In the genomic region with DNA sequence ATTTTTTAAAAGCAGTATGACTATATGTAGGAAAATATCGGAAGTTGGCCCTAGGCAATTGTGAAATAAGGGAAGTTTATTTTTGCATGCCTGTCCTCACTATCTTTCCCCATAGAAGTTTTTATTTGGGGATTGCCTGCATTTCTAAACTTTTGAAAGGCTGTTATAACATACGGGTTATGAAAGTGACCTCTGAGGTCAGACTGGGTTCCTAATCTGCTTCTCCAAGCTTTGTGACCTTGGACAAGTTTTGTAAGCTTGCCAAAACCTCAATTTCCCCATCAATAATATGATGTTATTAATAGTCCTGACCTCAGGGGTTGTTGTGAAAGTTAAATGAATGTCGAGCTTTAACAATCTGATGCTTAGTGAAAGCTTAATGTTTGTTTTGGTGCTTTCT, we compare ENCODE assay signal across 19 cellular contexts.
"Had no signal": no experiment of that assay in that cellular context is flagged by ENCODE, and none has a peak within 500 bp of the region (broad histone marks: within the 10 kb centered on the region; RNA-seq: fewer than 3 reads in every experiment).

No MANE protein-coding gene starts in this region.

- DNase-seq: activated CD4-positive, alpha-beta T cell treated with anti-CD3 and anti-CD28 coated beads, Interleukin-2, amount 10 ng/mL, durations not matched to agents 24 days and 14 days; activated CD8-positive, alpha-beta T cell treated with anti-CD3 and anti-CD28 coated beads for 36 hours; activated naive CD4-positive, alpha-beta T cell treated with Interleukin-2 at 50 U/mL for 16 hours; activated T-cell treated with anti-CD3 and anti-CD28 coated beads, Interleukin-2, amount 50 U/mL, for 1 hour; anterior cingulate cortex; erythroblast; heart left ventricle; kidney glomerular epithelial cell; left ventricle myocardium inferior; naive B cell; psoas muscle; right cardiac atrium; stimulated activated naive CD8-positive, alpha-beta T cell treated with anti-CD3 and anti-CD28 coated beads, Interleukin-15, Interleukin-2, amounts not matched to agents 100 U/mL and 50 U/mL, for 24 hours; substantia nigra; tibial artery had no signal

- H3K9ac ChIP-seq: neural progenitor cell had no signal

- H3K4me3 ChIP-seq: coronary artery, gastroesophageal sphincter, heart left ventricle, left ventricle myocardium inferior, neural progenitor cell, psoas muscle, tibial artery had no signal

- H3K36me3 ChIP-seq: gastroesophageal sphincter, heart left ventricle, left ventricle myocardium inferior, neural progenitor cell, tibial artery had no signal

- H2AFZ ChIP-seq: neural progenitor cell had no signal

- ATAC-seq: activated CD8-positive, alpha-beta T cell treated with anti-CD3 and anti-CD28 coated beads for 36 hours; activated T-helper 17 cell treated with anti-CD3 and anti-CD28 coated beads, Interleukin-2, amount 50 U/mL, for 72 hours; gastroesophageal sphincter; heart left ventricle; psoas muscle; right cardiac atrium; stimulated activated naive CD8-positive, alpha-beta T cell treated with anti-CD3 and anti-CD28 coated beads, Interleukin-15, Interleukin-2, amounts not matched to agents 100 U/mL and 50 U/mL, for 24 hours had no signal

- H3K27me3 ChIP-seq: gastroesophageal sphincter, heart left ventricle, neural progenitor cell, tibial artery had no signal

- H3K4me2 ChIP-seq: neural progenitor cell had no signal

- H3K4me1 ChIP-seq: gastroesophageal sphincter, heart left ventricle, left ventricle myocardium inferior, neural progenitor cell, psoas muscle, tibial artery had no signal

- H3K9me3 ChIP-seq: gastroesophageal sphincter, psoas muscle, tibial artery had no signal

- H3K27ac ChIP-seq: coronary artery, gastroesophageal sphincter, heart left ventricle, left ventricle myocardium inferior, neural progenitor cell, psoas muscle, tibial artery had no signal
